In genomic region chr1:47178665-47179022, GRCh38 we compare ENCODE assay signal across 9 cellular contexts. TPM values are rescaled to one million over a fixed set of nuclear protein-coding genes. Genes with fewer than 3 reads are reported as not detected.
DNase-seq lines count a peak whose midpoint lies in the region; ATAC-seq, FAIRE-seq and TF ChIP-seq lines count a peak whose summit lies in the region.
"Had no signal": no experiment of that assay in that cellular context is flagged by ENCODE, and none has a peak within 500 bp of the region (broad histone marks: within the 10 kb centered on the region; RNA-seq: fewer than 3 reads in every experiment).

No MANE protein-coding gene starts in this region.

- 60 to 65% methylated on average over 8 of the region's 8 CpGs for WGBS in aorta, 2 donors

- H3K4me3 Mint-ChIP-seq in nephron progenitor cell = peak overlapping the region; percentile 84

- H3K4me1 ChIP-seq in DND-41 (ENCODE audit: insufficient read depth, low read length) = peaks cover 13% of the 10 kb centered on the region
- H3K4me1 ChIP-seq in MM.1S (ENCODE audit: low read length) = no peaks in the 10 kb centered on the region
- H3K4me1 ChIP-seq in aorta (ENCODE audit: control insufficient read depth in 1 of 2, insufficient read depth in 2 of 2, low read length in 2 of 2) = no peaks in the 10 kb centered on the region

- DNase-seq in DND-41 (no peak), MM.1S (no peak), ecto neural progenitor cell (ENCODE audit: low spot score) (peak; percentile 42), nephron progenitor cell (no peak), aorta (no peak), SIG-M5 treated with dmso at 0.1 percent for 504 hours (lab: John Stamatoyannopoulos, UW; ENCODE audit: unreplicated experiment) (no peak), frontal cortex (ENCODE audit: low spot score in 2 of 2) (no peak)
- no peak for DNase-seq in stimulated activated CD8-positive, alpha-beta memory T cell treated with anti-CD3 and anti-CD28 coated beads, Interleukin-4, amount 100 ng/mL, for 48 hours

- intact Hi-C loops in aorta (cut with DNase I) = loop anchor here in 1 of 2 donors (5.0 kb wide), 1 partner anchor 534 kb away; no protein-coding TSS in a partner anchor

- H3K4me2 ChIP-seq in DND-41 (ENCODE audit: insufficient read depth, low read length) (peak overlapping the region; percentile 75), MM.1S (ENCODE audit: low read depth, low read length) (peak overlapping the region; percentile 92; the same call in 1 of the 2 replicates)

- no peaks in the 10 kb centered on the region for H3K9me3 ChIP-seq in DND-41 (ENCODE audit: insufficient read depth, low read length, severe bottlenecking)
- no peaks in the 10 kb centered on the region for H3K9me3 ChIP-seq in MM.1S (replicated peaks; ENCODE audit: insufficient read depth, low read length)
- no peaks in the 10 kb centered on the region for H3K9me3 ChIP-seq in aorta (ENCODE audit: control insufficient read depth, low read length)
- H3K9me3 ChIP-seq: sigmoid colon had no signal

- no peak overlapping the region for H3K27ac ChIP-seq in DND-41 (ENCODE audit: low read length)
- H3K27ac ChIP-seq in MM.1S (ENCODE audit: low read length) = no peak overlapping the region
- no peak overlapping the region for H3K27ac ChIP-seq in aorta (ENCODE audit: low read depth in 1 of 2, low read length in 2 of 2)

- H3K9me2 ChIP-seq in MM.1S (replicated peaks; ENCODE audit: insufficient read depth, low read length) = no peaks in the 10 kb centered on the region

- H3K27me3 Mint-ChIP-seq in nephron progenitor cell (ENCODE audit: low read depth, poor library complexity) = peaks cover 54% of the 10 kb centered on the region

- no peaks in the 10 kb centered on the region for H3K79me2 ChIP-seq in DND-41 (ENCODE audit: insufficient read depth, low read length)
- H3K79me2 ChIP-seq in MM.1S (ENCODE audit: low read length) = no peaks in the 10 kb centered on the region

- H3K36me3 Mint-ChIP-seq in nephron progenitor cell (ENCODE audit: low read depth) = no peaks in the 10 kb centered on the region

- H3K4me1 Mint-ChIP-seq in nephron progenitor cell = peaks cover 21% of the 10 kb centered on the region

- TF ChIP-seq CTCF in DND-41 (IDR thresholded peaks at IDR 0.05; ENCODE audit: borderline replicate concordance, extremely low read depth, low read length, poor library complexity, severe bottlenecking) (no peak), MM.1S (IDR thresholded peaks at IDR 0.05; ENCODE audit: low read length) (no peak), nephron progenitor cell (IDR thresholded peaks at IDR 0.05) (no peak)

- peak overlapping the region; percentile 55 for H2AFZ ChIP-seq in DND-41 (ENCODE audit: low read depth, low read length)
- peak overlapping the region; percentile 80; the same call in 1 of the 2 replicates for H2AFZ ChIP-seq in MM.1S (ENCODE audit: low read length)

- H3K9ac ChIP-seq in DND-41 (ENCODE audit: low read depth, low read length) = no peak overlapping the region
- peak overlapping the region; percentile 20; the same call in 1 of the 2 replicates for H3K9ac ChIP-seq in MM.1S (ENCODE audit: low read length)

- H3K9me3 Mint-ChIP-seq in nephron progenitor cell = no peaks in the 10 kb centered on the region

- H3F3A ChIP-seq in MM.1S (ENCODE audit: insufficient read depth, low read length) = no peaks in the 10 kb centered on the region

- H3K27me3 ChIP-seq in DND-41 (ENCODE audit: insufficient read depth, low read length, poor library complexity) (no peaks in the 10 kb centered on the region), MM.1S (replicated peaks; ENCODE audit: insufficient read depth, low read length) (peaks cover 33% of the 10 kb centered on the region; the same call in 1 of the 2 replicates), aorta (ENCODE audit: control insufficient read depth in 1 of 2, insufficient read depth in 2 of 2, low read length in 1 of 2) (no peaks in the 10 kb centered on the region)

- H3K36me3 ChIP-seq in DND-41 (ENCODE audit: insufficient read depth, low read length) (no peaks in the 10 kb centered on the region), MM.1S (replicated peaks; ENCODE audit: insufficient read depth, low read length) (no peaks in the 10 kb centered on the region), aorta (ENCODE audit: control insufficient read depth in 1 of 2, insufficient read depth in 2 of 2, low read length in 1 of 2) (no peaks in the 10 kb centered on the region)
- H3K36me3 ChIP-seq: sigmoid colon had no signal

- no peak for ATAC-seq in DND-41 (ENCODE audit: insufficient read depth, low read depth)
- no peak for ATAC-seq in aorta (ENCODE audit: low FRiP score)

- H4K20me1 ChIP-seq in DND-41 (ENCODE audit: insufficient read depth, low read length) = no peaks in the 10 kb centered on the region
- no peaks in the 10 kb centered on the region for H4K20me1 ChIP-seq in MM.1S (ENCODE audit: insufficient read depth, low read length)

- no peak for FAIRE-seq in frontal cortex (lab: Jason Lieb, UNC)

- H3K4me3 ChIP-seq in DND-41 (ENCODE audit: low read depth in 1 of 2, low read length in 2 of 2) (peak overlapping the region in 1 of 2 experiments; percentile 53; a peak in 2 of 4 replicates), MM.1S (ENCODE audit: low read length) (peak overlapping the region; percentile 57; the same call in 1 of the 2 replicates), aorta (ENCODE audit: low read length in 2 of 2) (no peak overlapping the region)

- no peak overlapping the region for H3K27ac Mint-ChIP-seq in nephron progenitor cell

RNA-seq across cellular contexts. Expression of gene PDZK1IP1, which starts 11.2 kb away (rescaled TPM):
- total RNA-seq in aorta = 1 to 10 TPM in 1 of 2 donors, under 1 TPM in 1; 0.71 to 3.7 TPM
- 1 to 10 TPM; 1.3 to 2.1 TPM for polyA plus RNA-seq in aorta
- total RNA-seq in frontal cortex = not detected
- total RNA-seq: sigmoid colon had no signal

RNA-seq across cellular contexts. Expression of gene CYP4A22, which starts 41.4 kb away (rescaled TPM):
- total RNA-seq in aorta (under 1 TPM; 0.18 to 0.23 TPM), frontal cortex (not detected)
- polyA plus RNA-seq in aorta = under 1 TPM in 1 of 2 donors, not detected in 1; 0.08 TPM
- polyA plus RNA-seq: sigmoid colon had no signal

RNA-seq across cellular contexts. Expression of gene TAL1, which starts 53.4 kb away (rescaled TPM):
- 10 to 100 TPM in 1 of 2 donors, 1 to 10 TPM in 1; 6.0 to 12.3 TPM for total RNA-seq in aorta
- polyA plus RNA-seq in aorta = under 1 TPM; 0.63 to 0.77 TPM
- total RNA-seq in frontal cortex = 1.2 TPM
